In genomic region chr17:45948881-45949624, GRCh38 we compare ENCODE assay signal across 8 cellular contexts. TPM values are rescaled to one million over a fixed set of nuclear protein-coding genes. Genes with fewer than 3 reads are reported as not detected.
DNase-seq lines count a peak whose midpoint lies in the region; ATAC-seq and TF ChIP-seq lines count a peak whose summit lies in the region.

No MANE protein-coding gene starts in this region.

- H3K27me3 ChIP-seq in Peyer's patch: peaks cover 0 to 7% of the 10 kb centered on the region in 2 donors

- H3K36me3 ChIP-seq in Peyer's patch: no peaks in the 10 kb centered on the region

- H3K27ac ChIP-seq in 22Rv1: no peak overlapping the region
- no peak overlapping the region for H3K27ac ChIP-seq in Peyer's patch

- peak; percentile 34 to 82 (median 74) for DNase-seq in Peyer's patch
- DNase-seq in activated effector memory CD4-positive, alpha-beta T cell treated with anti-CD3 and anti-CD28 coated beads, Interleukin-2, amount 50 U/mL, for 16 hours: peak; percentile 88
- DNase-seq in fibroblast of villous mesenchyme (ENCODE audit: low read depth): peak; percentile 68
- peak; percentile 67 to 72 for DNase-seq in stimulated activated naive CD8-positive, alpha-beta T cell treated with anti-CD3 and anti-CD28 coated beads, Interleukin-15, amount 100 ng/mL, for 72 hours
- DNase-seq in DMS79 (lab: John Stamatoyannopoulos, UW): no peak

- H3K4me3 Mint-ChIP-seq in nephron: peak overlapping the region in 1 of 3 experiments; percentile 48
- peak overlapping the region; percentile 76 to 84 for H3K4me3 Mint-ChIP-seq in stimulated activated naive CD8-positive, alpha-beta T cell treated with anti-CD3 and anti-CD28 coated beads, Interleukin-15, amount 100 ng/mL, for 72 hours

- no peaks in the 10 kb centered on the region for H3K4me1 ChIP-seq in Peyer's patch

- TF ChIP-seq CTCF in 22Rv1 (IDR thresholded peaks at IDR 0.05): peak; percentile 82
- TF ChIP-seq CTCF in Peyer's patch (IDR thresholded peaks at IDR 0.05): peak; percentile 45 to 70 (median 65)
- peak; percentile 82 for TF ChIP-seq CTCF in fibroblast of villous mesenchyme (IDR thresholded peaks at IDR 0.05; ENCODE audit: insufficient read depth, low read depth, low read length)
- peak; percentile 81 to 85 (median 83) for TF ChIP-seq CTCF in nephron (IDR thresholded peaks at IDR 0.05; ENCODE audit: unreplicated experiment in 3 of 3)

- ATAC-seq in GM21737 (IDR thresholded peaks at IDR 0.05; ENCODE audit: unreplicated experiment): peak; percentile 77
- peak; percentile 95 for ATAC-seq in stimulated activated naive CD8-positive, alpha-beta T cell treated with anti-CD3 and anti-CD28 coated beads, Interleukin-15, amount 100 ng/mL, for 72 hours

- H3K36me3 Mint-ChIP-seq in nephron (ENCODE audit: low read depth): no peaks in the 10 kb centered on the region

- no peaks in the 10 kb centered on the region for H3K9me3 ChIP-seq in Peyer's patch

- H3K4me1 Mint-ChIP-seq in nephron: no peaks in the 10 kb centered on the region
- peaks cover 15% of the 10 kb centered on the region for H3K4me1 Mint-ChIP-seq in stimulated activated naive CD8-positive, alpha-beta T cell treated with anti-CD3 and anti-CD28 coated beads, Interleukin-15, amount 100 ng/mL, for 72 hours

- no peak overlapping the region for H3K27ac Mint-ChIP-seq in nephron
- peak overlapping the region; percentile 59 to 92 for H3K27ac Mint-ChIP-seq in stimulated activated naive CD8-positive, alpha-beta T cell treated with anti-CD3 and anti-CD28 coated beads, Interleukin-15, amount 100 ng/mL, for 72 hours

- H3K4me3 ChIP-seq in Peyer's patch: peak overlapping the region in 3 of 4 donors; percentile 12 to 47 (median 40)
- H3K4me3 ChIP-seq in fibroblast of villous mesenchyme (ENCODE audit: low read depth, low read length): peak overlapping the region; percentile 13

- no peak for TF ChIP-seq POLR2A in Peyer's patch (IDR thresholded peaks at IDR 0.05)

- H3K27me3 Mint-ChIP-seq in nephron (ENCODE audit: low read depth): peaks cover 42% of the 10 kb centered on the region
- peaks cover 48% of the 10 kb centered on the region for H3K27me3 Mint-ChIP-seq in stimulated activated naive CD8-positive, alpha-beta T cell treated with anti-CD3 and anti-CD28 coated beads, Interleukin-15, amount 100 ng/mL, for 72 hours

- H3K9me3 Mint-ChIP-seq in nephron: no peaks in the 10 kb centered on the region
- no peaks in the 10 kb centered on the region for H3K9me3 Mint-ChIP-seq in stimulated activated naive CD8-positive, alpha-beta T cell treated with anti-CD3 and anti-CD28 coated beads, Interleukin-15, amount 100 ng/mL, for 72 hours

RNA-seq across cellular contexts. Expression of gene STH, which starts 50.0 kb away (rescaled TPM):
- not detected for total RNA-seq in Peyer's patch
- total RNA-seq in fibroblast of villous mesenchyme: not detected in 2 replicates

RNA-seq across cellular contexts. Expression of gene MAPT, which starts 54.7 kb away (rescaled TPM):
- total RNA-seq in Peyer's patch: 1 to 10 TPM in 1 of 4 donors, under 1 TPM in 2, not detected in 1; 0.35 to 1.6 (median 0.94) TPM
- total RNA-seq in fibroblast of villous mesenchyme: under 0.01 TPM in 1 of 2 replicates, not detected in the other

Comparison
In these comparisons a context has a peak if more than half of its experiments do, and no peak if none do; other contexts are left out.
1. H3K27ac Mint-ChIP-seq: peak in stimulated activated naive CD8-positive, alpha-beta T cell treated with anti-CD3 and anti-CD28 coated beads, Interleukin-15, amount 100 ng/mL, for 72 hours (2 of 2); none in nephron (0 of 3).
2. Peak in every context shown above with its lines, with median percentiles within 50 percentile points of each other: CTCF ChIP-seq.